ENCODE assay signal across 11 cellular contexts in genomic region chr22:32103648-32104326, GRCh38. TPM values are rescaled to one million over a fixed set of nuclear protein-coding genes. Genes with fewer than 3 reads are reported as not detected.
DNase-seq lines count a peak whose midpoint lies in the region; ATAC-seq and TF ChIP-seq lines count a peak whose summit lies in the region.
"Had no signal": no experiment of that assay in that cellular context is flagged by ENCODE, and none has a peak within 500 bp of the region (broad histone marks: within the 10 kb centered on the region; RNA-seq: fewer than 3 reads in every experiment).

No MANE protein-coding gene starts in this region.

- ATAC-seq in activated CD8-positive, alpha-beta T cell treated with anti-CD3 and anti-CD28 coated beads for 36 hours: no peak
- ATAC-seq in activated CD8-positive, alpha-beta T cell treated with anti-CD3 and anti-CD28 coated beads, Interleukin-2, amount 10 ng/mL, durations not matched to agents 7 days and 5 days: no peak
- ATAC-seq in HG02884 (IDR thresholded peaks at IDR 0.05; ENCODE audit: unreplicated experiment): no peak

- CTCF ChIA-PET in activated CD8-positive, alpha-beta T cell treated with anti-CD3 and anti-CD28 coated beads for 36 hours (lab: Charles Lee): interaction anchor here (0.6 to 2.1 kb wide), 9 partner anchors 22 to 414 kb away, joined by 3 to 18 read pairs (median 4); no protein-coding TSS in a partner anchor
- CTCF ChIA-PET in activated CD8-positive, alpha-beta T cell treated with anti-CD3 and anti-CD28 coated beads, Interleukin-2, amount 10 ng/mL, durations not matched to agents 7 days and 5 days (lab: Charles Lee): interaction anchor here (0.6 to 2.0 kb wide), 4 partner anchors 11 to 372 kb away, joined by 3 to 11 read pairs (median 3); no protein-coding TSS in a partner anchor

- no peaks in the 10 kb centered on the region for H3K9me3 Mint-ChIP-seq in activated CD8-positive, alpha-beta T cell treated with anti-CD3 and anti-CD28 coated beads for 36 hours
- H3K9me3 Mint-ChIP-seq in activated CD8-positive, alpha-beta T cell treated with anti-CD3 and anti-CD28 coated beads, Interleukin-2, amount 10 ng/mL, durations not matched to agents 7 days and 5 days (ENCODE audit: insufficient read depth): no peaks in the 10 kb centered on the region

- H3K4me3 Mint-ChIP-seq in activated CD8-positive, alpha-beta T cell treated with anti-CD3 and anti-CD28 coated beads for 36 hours: no peak overlapping the region
- H3K4me3 Mint-ChIP-seq in activated CD8-positive, alpha-beta T cell treated with anti-CD3 and anti-CD28 coated beads, Interleukin-2, amount 10 ng/mL, durations not matched to agents 7 days and 5 days: no peak overlapping the region

- POLR2A ChIA-PET in activated CD8-positive, alpha-beta T cell treated with anti-CD3 and anti-CD28 coated beads for 36 hours (lab: Charles Lee): no interaction called here
- POLR2A ChIA-PET in activated CD8-positive, alpha-beta T cell treated with anti-CD3 and anti-CD28 coated beads, Interleukin-2, amount 10 ng/mL, durations not matched to agents 7 days and 5 days (lab: Charles Lee): no interaction called here

- peak; percentile 55 for TF ChIP-seq CTCF in activated CD8-positive, alpha-beta T cell treated with anti-CD3 and anti-CD28 coated beads for 36 hours (IDR thresholded peaks at IDR 0.05)

- H3K4me1 Mint-ChIP-seq in activated CD8-positive, alpha-beta T cell treated with anti-CD3 and anti-CD28 coated beads for 36 hours (ENCODE audit: low read depth): no peaks in the 10 kb centered on the region
- H3K4me1 Mint-ChIP-seq in activated CD8-positive, alpha-beta T cell treated with anti-CD3 and anti-CD28 coated beads, Interleukin-2, amount 10 ng/mL, durations not matched to agents 7 days and 5 days (ENCODE audit: low read depth): no peaks in the 10 kb centered on the region

- H3K36me3 Mint-ChIP-seq in activated CD8-positive, alpha-beta T cell treated with anti-CD3 and anti-CD28 coated beads for 36 hours (ENCODE audit: low read depth): no peaks in the 10 kb centered on the region
- no peaks in the 10 kb centered on the region for H3K36me3 Mint-ChIP-seq in activated CD8-positive, alpha-beta T cell treated with anti-CD3 and anti-CD28 coated beads, Interleukin-2, amount 10 ng/mL, durations not matched to agents 7 days and 5 days (ENCODE audit: low read depth)

- intact Hi-C loops in activated CD8-positive, alpha-beta T cell treated with anti-CD3 and anti-CD28 coated beads for 36 hours (cut with micrococcal nuclease): loop anchor here (10.0 kb wide), 1 partner anchor 161 kb away; no protein-coding TSS in a partner anchor

- no peak for DNase-seq in activated CD8-positive, alpha-beta T cell treated with anti-CD3 and anti-CD28 coated beads for 36 hours
- DNase-seq in activated CD8-positive, alpha-beta T cell treated with anti-CD3 and anti-CD28 coated beads, Interleukin-2, amount 10 ng/mL, durations not matched to agents 7 days and 5 days: no peak
- DNase-seq in NCI-H524 treated with DMSO at 0.1 percent for 48 hours (lab: John Stamatoyannopoulos, UW): peak; percentile 6
- DNase-seq in fibroblast of peridontal ligament (ENCODE audit: extremely low read depth): peak; percentile 10
- DNase-seq in stromal cell of bone marrow (ENCODE audit: low read depth): peak; percentile 9
- no peak for DNase-seq in 8988T
- no peak for DNase-seq in NOMO-1 treated with dmso at 0.1 percent for 144 hours (lab: John Stamatoyannopoulos, UW; ENCODE audit: unreplicated experiment)
- DNase-seq: DMS79 treated with DMSO at 0.1 percent for 48 hours, sigmoid colon had no signal

- H3K27me3 Mint-ChIP-seq in activated CD8-positive, alpha-beta T cell treated with anti-CD3 and anti-CD28 coated beads for 36 hours: peaks cover 12% of the 10 kb centered on the region
- H3K27me3 Mint-ChIP-seq in activated CD8-positive, alpha-beta T cell treated with anti-CD3 and anti-CD28 coated beads, Interleukin-2, amount 10 ng/mL, durations not matched to agents 7 days and 5 days (ENCODE audit: low read depth): peaks cover 28% of the 10 kb centered on the region

- H3K27ac Mint-ChIP-seq in activated CD8-positive, alpha-beta T cell treated with anti-CD3 and anti-CD28 coated beads for 36 hours: no peak overlapping the region
- no peak overlapping the region for H3K27ac Mint-ChIP-seq in activated CD8-positive, alpha-beta T cell treated with anti-CD3 and anti-CD28 coated beads, Interleukin-2, amount 10 ng/mL, durations not matched to agents 7 days and 5 days

RNA-seq across cellular contexts. Expression of gene C22orf42, which starts 55.3 kb away (rescaled TPM):
- not detected for total RNA-seq in activated CD8-positive, alpha-beta T cell treated with anti-CD3 and anti-CD28 coated beads for 36 hours
- total RNA-seq in activated CD8-positive, alpha-beta T cell treated with anti-CD3 and anti-CD28 coated beads, Interleukin-2, amount 10 ng/mL, durations not matched to agents 7 days and 5 days: not detected
- total RNA-seq: NCI-H460, sigmoid colon had no signal

Comparison
In these comparisons a context has a peak if more than half of its experiments do, and no peak if none do; other contexts are left out.
1. DNase-seq: peak in NCI-H524 treated with DMSO at 0.1 percent for 48 hours (single experiment), fibroblast of peridontal ligament (single experiment) and stromal cell of bone marrow (single experiment); none in activated CD8-positive, alpha-beta T cell treated with anti-CD3 and anti-CD28 coated beads for 36 hours (single experiment), activated CD8-positive, alpha-beta T cell treated with anti-CD3 and anti-CD28 coated beads, Interleukin-2, amount 10 ng/mL, durations not matched to agents 7 days and 5 days (single experiment), 8988T (single experiment) and NOMO-1 treated with dmso at 0.1 percent for 144 hours (single experiment).